1 cellular context compared by ENCODE assay signal in the genomic region with DNA sequence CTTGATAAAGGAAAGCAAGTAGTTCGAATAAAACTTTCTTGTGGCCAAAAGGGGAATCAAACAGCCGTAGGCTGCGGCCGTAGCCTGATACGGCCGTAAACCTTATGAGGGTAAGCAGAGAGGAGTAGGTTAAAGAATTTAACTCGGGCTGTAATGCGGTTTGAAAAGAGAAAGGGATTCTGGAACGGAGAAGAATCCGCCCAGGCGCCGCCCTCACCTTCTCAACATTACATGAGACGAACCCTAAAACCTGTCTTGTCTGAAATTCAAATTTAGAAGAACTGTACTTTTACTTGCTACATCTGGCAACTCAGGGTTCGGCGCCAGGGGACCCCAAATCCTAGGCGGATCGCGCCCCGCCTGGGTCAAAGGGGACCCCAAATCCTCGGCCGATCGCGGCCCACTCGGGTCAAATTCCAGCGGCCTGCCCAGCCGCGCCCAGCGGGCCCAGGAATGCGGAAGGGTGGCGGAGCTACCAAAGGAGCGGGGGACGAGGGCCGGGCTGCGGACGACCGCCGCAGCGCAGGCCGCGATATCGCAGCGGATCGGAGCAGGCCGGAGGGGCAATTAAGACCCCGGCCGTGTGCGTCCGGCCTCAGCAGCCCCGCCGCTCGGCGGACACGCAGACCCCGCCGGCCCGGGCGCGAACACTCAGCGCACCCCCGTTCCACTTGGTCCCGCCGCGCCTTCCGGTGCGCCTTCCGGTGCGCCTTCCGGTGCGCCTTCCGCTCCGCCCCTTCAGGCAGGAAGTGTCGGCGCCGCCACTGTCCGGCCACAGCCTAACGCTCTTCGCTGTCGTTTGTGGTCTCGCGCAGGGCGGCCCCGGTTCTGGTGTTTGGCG.
TF ChIP-seq lines count a peak whose summit lies in the region.

A gene (plus strand): TSS at position 741 of the 841 bp plus-strand sequence. CDS start 10,766 bp downstream, outside the sequence.

TF ChIP-seq in HepG2, 621 proteins besides CTCF, POLR2A, EP300 and RAD21 (continued from another document and continues in another):
- TF ChIP-seq, protein P1, sequence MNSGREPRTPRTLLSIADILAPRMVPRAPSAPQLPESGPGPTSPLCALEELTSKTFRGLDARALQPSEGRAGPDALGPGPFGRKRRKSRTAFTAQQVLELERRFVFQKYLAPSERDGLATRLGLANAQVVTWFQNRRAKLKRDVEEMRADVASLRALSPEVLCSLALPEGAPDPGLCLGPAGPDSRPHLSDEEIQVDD (CRISPR knock-in tag; IDR thresholded peaks at IDR 0.05; ENCODE audit: borderline replicate concordance): peak; percentile 33; the same call in 1 of the 2 replicates
- no peak for TF ChIP-seq RBM22 (optimal IDR thresholded peaks at IDR 0.05; ENCODE audit: low read length)
- no peak for TF ChIP-seq KAT2B (IDR thresholded peaks at IDR 0.05; ENCODE audit: borderline replicate concordance, low read depth, low read length)
- TF ChIP-seq SP1 (IDR thresholded peaks at IDR 0.05): no peak
- peak; percentile 59 for TF ChIP-seq SP1 (CRISPR knock-in tag; IDR thresholded peaks at IDR 0.05)
- no peak; the same call in 1 of the 2 replicates for TF ChIP-seq GFI1 (CRISPR knock-in tag; IDR thresholded peaks at IDR 0.05; ENCODE audit: borderline replicate concordance)
- TF ChIP-seq, protein P2, sequence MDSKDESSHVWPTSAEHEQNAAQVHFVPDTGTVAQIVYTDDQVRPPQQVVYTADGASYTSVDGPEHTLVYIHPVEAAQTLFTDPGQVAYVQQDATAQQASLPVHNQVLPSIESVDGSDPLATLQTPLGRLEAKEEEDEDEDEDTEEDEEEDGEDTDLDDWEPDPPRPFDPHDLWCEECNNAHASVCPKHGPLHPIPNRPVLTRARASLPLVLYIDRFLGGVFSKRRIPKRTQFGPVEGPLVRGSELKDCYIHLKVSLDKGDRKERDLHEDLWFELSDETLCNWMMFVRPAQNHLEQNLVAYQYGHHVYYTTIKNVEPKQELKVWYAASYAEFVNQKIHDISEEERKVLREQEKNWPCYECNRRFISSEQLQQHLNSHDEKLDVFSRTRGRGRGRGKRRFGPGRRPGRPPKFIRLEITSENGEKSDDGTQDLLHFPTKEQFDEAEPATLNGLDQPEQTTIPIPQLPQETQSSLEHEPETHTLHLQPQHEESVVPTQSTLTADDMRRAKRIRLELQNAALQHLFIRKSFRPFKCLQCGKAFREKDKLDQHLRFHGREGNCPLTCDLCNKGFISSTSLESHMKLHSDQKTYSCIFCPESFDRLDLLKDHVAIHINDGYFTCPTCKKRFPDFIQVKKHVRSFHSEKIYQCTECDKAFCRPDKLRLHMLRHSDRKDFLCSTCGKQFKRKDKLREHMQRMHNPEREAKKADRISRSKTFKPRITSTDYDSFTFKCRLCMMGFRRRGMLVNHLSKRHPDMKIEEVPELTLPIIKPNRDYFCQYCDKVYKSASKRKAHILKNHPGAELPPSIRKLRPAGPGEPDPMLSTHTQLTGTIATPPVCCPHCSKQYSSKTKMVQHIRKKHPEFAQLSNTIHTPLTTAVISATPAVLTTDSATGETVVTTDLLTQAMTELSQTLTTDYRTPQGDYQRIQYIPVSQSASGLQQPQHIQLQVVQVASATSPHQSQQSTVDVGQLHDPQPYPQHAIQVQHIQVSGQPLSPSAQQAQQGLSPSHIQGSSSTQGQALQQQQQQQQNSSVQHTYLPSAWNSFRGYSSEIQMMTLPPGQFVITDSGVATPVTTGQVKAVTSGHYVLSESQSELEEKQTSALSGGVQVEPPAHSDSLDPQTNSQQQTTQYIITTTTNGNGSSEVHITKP (CRISPR knock-in tag; IDR thresholded peaks at IDR 0.05; ENCODE audit: low read depth): peak; percentile 99
- TF ChIP-seq, protein P3, sequence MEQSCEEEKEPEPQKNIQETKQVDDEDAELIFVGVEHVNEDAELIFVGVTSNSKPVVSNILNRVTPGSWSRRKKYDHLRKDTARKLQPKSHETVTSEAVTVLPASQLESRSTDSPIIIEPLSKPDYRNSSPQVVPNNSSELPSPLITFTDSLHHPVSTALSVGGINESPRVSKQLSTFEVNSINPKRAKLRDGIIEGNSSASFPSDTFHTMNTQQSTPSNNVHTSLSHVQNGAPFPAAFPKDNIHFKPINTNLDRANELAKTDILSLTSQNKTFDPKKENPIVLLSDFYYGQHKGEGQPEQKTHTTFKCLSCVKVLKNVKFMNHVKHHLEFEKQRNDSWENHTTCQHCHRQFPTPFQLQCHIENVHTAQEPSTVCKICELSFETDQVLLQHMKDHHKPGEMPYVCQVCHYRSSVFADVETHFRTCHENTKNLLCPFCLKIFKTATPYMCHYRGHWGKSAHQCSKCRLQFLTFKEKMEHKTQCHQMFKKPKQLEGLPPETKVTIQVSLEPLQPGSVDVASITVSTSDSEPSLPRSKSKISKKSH (CRISPR knock-in tag; IDR thresholded peaks at IDR 0.05; ENCODE audit: borderline replicate concordance): no peak; the same call in 1 of the 2 replicates
- TF ChIP-seq ZBTB38 (CRISPR knock-in tag; IDR thresholded peaks at IDR 0.05): 0 out of 2 replicates have a peak, but pooled peaks have one; percentile 55
- TF ChIP-seq, protein P4, sequence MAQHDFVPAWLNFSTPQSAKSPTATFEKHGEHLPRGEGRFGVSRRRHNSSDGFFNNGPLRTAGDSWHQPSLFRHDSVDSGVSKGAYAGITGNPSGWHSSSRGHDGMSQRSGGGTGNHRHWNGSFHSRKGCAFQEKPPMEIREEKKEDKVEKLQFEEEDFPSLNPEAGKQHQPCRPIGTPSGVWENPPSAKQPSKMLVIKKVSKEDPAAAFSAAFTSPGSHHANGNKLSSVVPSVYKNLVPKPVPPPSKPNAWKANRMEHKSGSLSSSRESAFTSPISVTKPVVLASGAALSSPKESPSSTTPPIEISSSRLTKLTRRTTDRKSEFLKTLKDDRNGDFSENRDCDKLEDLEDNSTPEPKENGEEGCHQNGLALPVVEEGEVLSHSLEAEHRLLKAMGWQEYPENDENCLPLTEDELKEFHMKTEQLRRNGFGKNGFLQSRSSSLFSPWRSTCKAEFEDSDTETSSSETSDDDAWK (CRISPR knock-in tag; IDR thresholded peaks at IDR 0.05): no peak
- no peak for TF ChIP-seq NPAS2 (CRISPR knock-in tag; IDR thresholded peaks at IDR 0.05; ENCODE audit: borderline replicate concordance)
- TF ChIP-seq, protein P5, sequence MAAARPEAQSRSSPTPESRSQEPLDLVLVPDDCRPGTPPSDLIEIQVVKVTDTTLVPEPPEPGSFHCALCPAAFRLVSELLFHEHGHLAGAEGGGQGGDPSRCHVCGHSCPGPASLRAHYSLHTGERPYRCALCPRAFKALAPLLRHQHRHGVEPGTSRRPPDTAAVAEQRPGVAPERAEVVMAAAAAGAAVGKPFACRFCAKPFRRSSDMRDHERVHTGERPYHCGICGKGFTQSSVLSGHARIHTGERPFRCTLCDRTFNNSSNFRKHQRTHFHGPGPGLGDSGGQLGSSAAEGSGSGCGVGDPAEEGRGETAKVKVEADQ (CRISPR knock-in tag; IDR thresholded peaks at IDR 0.05; ENCODE audit: borderline replicate concordance): no peak
- TF ChIP-seq ZNF672 (CRISPR knock-in tag; IDR thresholded peaks at IDR 0.05): no peak
- no peak; the same call in 1 of the 2 replicates for TF ChIP-seq ZNF546 (CRISPR knock-in tag; conservative IDR thresholded peaks at IDR 0.05)
- no peak for TF ChIP-seq PHF5A (CRISPR knock-in tag; IDR thresholded peaks at IDR 0.05; ENCODE audit: low read depth, unreplicated experiment)
- TF ChIP-seq MEIS1 (CRISPR knock-in tag; IDR thresholded peaks at IDR 0.05; ENCODE audit: borderline replicate concordance): 0 out of 2 replicates have a peak, but pooled peaks have one; percentile 51
- TF ChIP-seq CREB1 (IDR thresholded peaks at IDR 0.05): no peak
- TF ChIP-seq CREB1 (CRISPR knock-in tag; IDR thresholded peaks at IDR 0.05): no peak
- TF ChIP-seq, protein P6, sequence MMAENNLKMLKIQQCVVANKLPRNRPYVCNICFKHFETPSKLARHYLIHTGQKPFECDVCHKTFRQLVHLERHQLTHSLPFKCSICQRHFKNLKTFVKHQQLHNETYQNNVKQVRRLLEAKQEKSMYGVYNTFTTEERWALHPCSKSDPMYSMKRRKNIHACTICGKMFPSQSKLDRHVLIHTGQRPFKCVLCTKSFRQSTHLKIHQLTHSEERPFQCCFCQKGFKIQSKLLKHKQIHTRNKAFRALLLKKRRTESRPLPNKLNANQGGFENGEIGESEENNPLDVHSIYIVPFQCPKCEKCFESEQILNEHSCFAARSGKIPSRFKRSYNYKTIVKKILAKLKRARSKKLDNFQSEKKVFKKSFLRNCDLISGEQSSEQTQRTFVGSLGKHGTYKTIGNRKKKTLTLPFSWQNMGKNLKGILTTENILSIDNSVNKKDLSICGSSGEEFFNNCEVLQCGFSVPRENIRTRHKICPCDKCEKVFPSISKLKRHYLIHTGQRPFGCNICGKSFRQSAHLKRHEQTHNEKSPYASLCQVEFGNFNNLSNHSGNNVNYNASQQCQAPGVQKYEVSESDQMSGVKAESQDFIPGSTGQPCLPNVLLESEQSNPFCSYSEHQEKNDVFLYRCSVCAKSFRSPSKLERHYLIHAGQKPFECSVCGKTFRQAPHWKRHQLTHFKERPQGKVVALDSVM (CRISPR knock-in tag; IDR thresholded peaks at IDR 0.05): no peak
- TF ChIP-seq HNRNPH1 (optimal IDR thresholded peaks at IDR 0.05; ENCODE audit: low read depth, low read length): no peak
- no peak for TF ChIP-seq ZNF10 (CRISPR knock-in tag; IDR thresholded peaks at IDR 0.05; ENCODE audit: borderline replicate concordance, low read depth)
- TF ChIP-seq SNRNP70 (IDR thresholded peaks at IDR 0.05; ENCODE audit: low read depth, low read length): no peak
- TF ChIP-seq MTF1 (CRISPR knock-in tag; IDR thresholded peaks at IDR 0.05): peak; percentile 39; the same call in 1 of the 2 replicates
- no peak for TF ChIP-seq ZNF577 (CRISPR knock-in tag; IDR thresholded peaks at IDR 0.05; ENCODE audit: borderline replicate concordance, low read depth)
- TF ChIP-seq SP140L (CRISPR knock-in tag; IDR thresholded peaks at IDR 0.05; ENCODE audit: borderline replicate concordance): no peak
- TF ChIP-seq, protein P7, sequence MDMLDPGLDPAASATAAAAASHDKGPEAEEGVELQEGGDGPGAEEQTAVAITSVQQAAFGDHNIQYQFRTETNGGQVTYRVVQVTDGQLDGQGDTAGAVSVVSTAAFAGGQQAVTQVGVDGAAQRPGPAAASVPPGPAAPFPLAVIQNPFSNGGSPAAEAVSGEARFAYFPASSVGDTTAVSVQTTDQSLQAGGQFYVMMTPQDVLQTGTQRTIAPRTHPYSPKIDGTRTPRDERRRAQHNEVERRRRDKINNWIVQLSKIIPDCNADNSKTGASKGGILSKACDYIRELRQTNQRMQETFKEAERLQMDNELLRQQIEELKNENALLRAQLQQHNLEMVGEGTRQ (IDR thresholded peaks at IDR 0.05; ENCODE audit: low read depth, low read length): no peak
- TF ChIP-seq, protein P7 (CRISPR knock-in tag; IDR thresholded peaks at IDR 0.05; ENCODE audit: borderline replicate concordance): no peak
- TF ChIP-seq, protein P8, sequence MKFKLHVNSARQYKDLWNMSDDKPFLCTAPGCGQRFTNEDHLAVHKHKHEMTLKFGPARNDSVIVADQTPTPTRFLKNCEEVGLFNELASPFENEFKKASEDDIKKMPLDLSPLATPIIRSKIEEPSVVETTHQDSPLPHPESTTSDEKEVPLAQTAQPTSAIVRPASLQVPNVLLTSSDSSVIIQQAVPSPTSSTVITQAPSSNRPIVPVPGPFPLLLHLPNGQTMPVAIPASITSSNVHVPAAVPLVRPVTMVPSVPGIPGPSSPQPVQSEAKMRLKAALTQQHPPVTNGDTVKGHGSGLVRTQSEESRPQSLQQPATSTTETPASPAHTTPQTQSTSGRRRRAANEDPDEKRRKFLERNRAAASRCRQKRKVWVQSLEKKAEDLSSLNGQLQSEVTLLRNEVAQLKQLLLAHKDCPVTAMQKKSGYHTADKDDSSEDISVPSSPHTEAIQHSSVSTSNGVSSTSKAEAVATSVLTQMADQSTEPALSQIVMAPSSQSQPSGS (CRISPR knock-in tag; IDR thresholded peaks at IDR 0.05): peak; percentile 82
- peak; percentile 67 for TF ChIP-seq NFKB2 (CRISPR knock-in tag; IDR thresholded peaks at IDR 0.05; ENCODE audit: borderline replicate concordance)
- TF ChIP-seq ZNF709 (CRISPR knock-in tag; IDR thresholded peaks at IDR 0.05): no peak; the same call in 1 of the 2 replicates
- TF ChIP-seq ZNF331 (CRISPR knock-in tag; IDR thresholded peaks at IDR 0.05): peak; percentile 33; the same call in 1 of the 2 replicates
- TF ChIP-seq MEF2D (CRISPR knock-in tag; IDR thresholded peaks at IDR 0.05): no peak
- TF ChIP-seq RXRA (CRISPR knock-in tag; IDR thresholded peaks at IDR 0.05): peak; percentile 76
- no peak for TF ChIP-seq CHD4 (IDR thresholded peaks at IDR 0.05; ENCODE audit: borderline replicate concordance, low read length)
- TF ChIP-seq, protein P9, sequence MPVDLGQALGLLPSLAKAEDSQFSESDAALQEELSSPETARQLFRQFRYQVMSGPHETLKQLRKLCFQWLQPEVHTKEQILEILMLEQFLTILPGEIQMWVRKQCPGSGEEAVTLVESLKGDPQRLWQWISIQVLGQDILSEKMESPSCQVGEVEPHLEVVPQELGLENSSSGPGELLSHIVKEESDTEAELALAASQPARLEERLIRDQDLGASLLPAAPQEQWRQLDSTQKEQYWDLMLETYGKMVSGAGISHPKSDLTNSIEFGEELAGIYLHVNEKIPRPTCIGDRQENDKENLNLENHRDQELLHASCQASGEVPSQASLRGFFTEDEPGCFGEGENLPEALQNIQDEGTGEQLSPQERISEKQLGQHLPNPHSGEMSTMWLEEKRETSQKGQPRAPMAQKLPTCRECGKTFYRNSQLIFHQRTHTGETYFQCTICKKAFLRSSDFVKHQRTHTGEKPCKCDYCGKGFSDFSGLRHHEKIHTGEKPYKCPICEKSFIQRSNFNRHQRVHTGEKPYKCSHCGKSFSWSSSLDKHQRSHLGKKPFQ (CRISPR knock-in tag; IDR thresholded peaks at IDR 0.05; ENCODE audit: insufficient replicate concordance): peak; percentile 66
- TF ChIP-seq JUNB (CRISPR knock-in tag; IDR thresholded peaks at IDR 0.05; ENCODE audit: borderline replicate concordance): no peak
- no peak for TF ChIP-seq SYNCRIP (IDR thresholded peaks at IDR 0.05; ENCODE audit: insufficient read depth, low read depth, low read length)
- TF ChIP-seq ZNF775 (CRISPR knock-in tag; IDR thresholded peaks at IDR 0.05; ENCODE audit: borderline replicate concordance): no peak
- 0 out of 2 replicates have a peak, but pooled peaks have one; percentile 13 for TF ChIP-seq ZNF12 (CRISPR knock-in tag; IDR thresholded peaks at IDR 0.05)
- no peak for TF ChIP-seq CBX2 (IDR thresholded peaks at IDR 0.05; ENCODE audit: low read depth, low read length)
- TF ChIP-seq CBX2 (CRISPR knock-in tag; IDR thresholded peaks at IDR 0.05; ENCODE audit: low read depth): no peak
- TF ChIP-seq, protein P10, sequence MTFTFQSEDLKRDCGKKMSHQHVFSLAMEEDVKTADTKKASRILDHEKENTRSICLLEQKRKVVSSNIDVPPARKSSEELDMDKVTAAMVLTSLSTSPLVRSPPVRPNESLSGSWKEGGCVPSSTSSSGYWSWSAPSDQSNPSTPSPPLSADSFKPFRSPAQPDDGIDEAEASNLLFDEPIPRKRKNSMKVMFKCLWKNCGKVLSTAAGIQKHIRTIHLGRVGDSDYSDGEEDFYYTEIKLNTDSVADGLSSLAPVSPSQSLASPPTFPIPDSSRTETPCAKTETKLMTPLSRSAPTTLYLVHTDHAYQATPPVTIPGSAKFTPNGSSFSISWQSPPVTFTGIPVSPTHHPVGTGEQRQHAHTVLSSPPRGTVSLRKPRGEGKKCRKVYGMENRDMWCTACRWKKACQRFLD (CRISPR knock-in tag; IDR thresholded peaks at IDR 0.05; ENCODE audit: borderline replicate concordance): no peak
- TF ChIP-seq HNRNPUL1 (IDR thresholded peaks at IDR 0.05; ENCODE audit: low read depth, low read length): 0 out of 2 replicates have a peak, but pooled peaks have one; percentile 48
- TF ChIP-seq KDM3A (CRISPR knock-in tag; IDR thresholded peaks at IDR 0.05; ENCODE audit: low read depth): no peak
